In genomic region chr9:106993603-106994002, GRCh38 we compare ENCODE assay signal across 26 cellular contexts.
A peak's percentile ranks its signal among the peaks of the same experiment; 100 is the strongest.
DNase-seq lines count a peak whose midpoint lies in the region; ATAC-seq, FAIRE-seq and TF ChIP-seq lines count a peak whose summit lies in the region.
"Had no signal": no experiment of that assay in that cellular context is flagged by ENCODE, and none has a peak within 500 bp of the region (broad histone marks: within the 10 kb centered on the region; RNA-seq: fewer than 3 reads in every experiment).

No MANE protein-coding gene starts in this region.

- H3K79me2 ChIP-seq in H1 (ENCODE audit: control insufficient read depth in 1 of 2, insufficient read depth in 2 of 2, low read length in 2 of 2) = peaks cover 0 to 3% of the 10 kb centered on the region in 2 experiments; a peak in 2 of 4 replicates

- H3K27me3 ChIP-seq in H1 (replicated peaks in 1 of 4; ENCODE audit: control insufficient read depth in 3 of 4, extremely low read depth in 1 of 4, insufficient read depth in 3 of 4, low read length in 3 of 4) = no peaks in the 10 kb centered on the region
- H3K27me3 ChIP-seq: BE2C; BLaER1 treated with 17β-estradiol and CSF1 and Interleukin-3, amounts not matched to agents 10 nM and 100 nM had no signal

- H3K36me3 Mint-ChIP-seq in progenitor cell of endocrine pancreas (ENCODE audit: insufficient read depth) = peaks cover 55% of the 10 kb centered on the region
- H3K36me3 Mint-ChIP-seq in naive thymus-derived CD8-positive, alpha-beta T cell = peaks cover 0 to 3% (median 0%) of the 10 kb centered on the region in 3 donors
- H3K36me3 Mint-ChIP-seq: CD14-positive monocyte; CD8-positive, alpha-beta memory T cell had no signal

- H2BK12ac ChIP-seq in H1 (ENCODE audit: low read depth, low read length) = no peak overlapping the region

- H3K23ac ChIP-seq in H1 (ENCODE audit: insufficient read length) = no peak overlapping the region

- H3K9me3 ChIP-seq in H1 (ENCODE audit: insufficient read depth in 2 of 2, low read depth in 1 of 2, low read length in 1 of 2) = no peaks in the 10 kb centered on the region
- H3K9me3 ChIP-seq: A549, BE2C had no signal

- DNase-seq in H54 (ENCODE audit: insufficient read length, low spot score) (no peak), H1 (ENCODE audit: low read depth in 1 of 2, low spot score in 2 of 2) (no peak), progenitor cell of endocrine pancreas (ENCODE audit: low spot score, unreplicated experiment) (no peak)
- DNase-seq in naive thymus-derived CD8-positive, alpha-beta T cell = no peak
- no peak for DNase-seq in stimulated activated naive CD8-positive, alpha-beta T cell treated with anti-CD3 and anti-CD28 coated beads, Interleukin-15, amount 100 ng/mL, for 72 hours
- DNase-seq: ACHN; AML-193; BE2C; CD4-positive, alpha-beta T cell; CD8-positive, alpha-beta memory T cell; DMS 273 treated with DMSO at 0.1 percent for 48 hours; DMS79; EL; GDM1; H9; HFFc6 had no signal

- H2AK5ac ChIP-seq in H1 (ENCODE audit: low read depth, low read length) = no peak overlapping the region

- TF ChIP-seq RAD21 in H1 (IDR thresholded peaks at IDR 0.05 in 1 of 2, conservative IDR thresholded peaks at IDR 0.05 in 1 of 2; ENCODE audit: low read depth in 2 of 2, low read length in 2 of 2) = no peak

- no peak overlapping the region for H3K56ac ChIP-seq in H1 (replicated peaks; ENCODE audit: insufficient read length, low read depth, low read length)

- no peak overlapping the region for H2BK20ac ChIP-seq in H1 (ENCODE audit: low read length)

- no peaks in the 10 kb centered on the region for H3K23me2 ChIP-seq in H1 (ENCODE audit: low read depth, low read length)

- no peak overlapping the region for H3K4me3 ChIP-seq in H1 (ENCODE audit: extremely low read depth in 1 of 4, insufficient read depth in 2 of 4, low read depth in 3 of 4, low read length in 4 of 4)
- H3K4me3 ChIP-seq: A549; BLaER1 treated with 17β-estradiol and CSF1 and Interleukin-3, amounts not matched to agents 10 nM and 100 nM; GM23338 had no signal

- TF ChIP-seq POLR2A in H54 (IDR thresholded peaks at IDR 0.05; ENCODE audit: low read depth, low read length) (no peak), H1 (IDR thresholded peaks at IDR 0.05; ENCODE audit: control extremely low read depth in 1 of 2, low read depth in 2 of 2, low read length in 2 of 2) (no peak)

- POLR2A ChIA-PET in H1 (lab: Charles Lee; ENCODE audit: partially characterized antibody) = no interaction called here
- POLR2A ChIA-PET in naive thymus-derived CD8-positive, alpha-beta T cell (lab: Charles Lee) = no interaction called here

- no peak overlapping the region for H4K5ac ChIP-seq in H1 (ENCODE audit: insufficient read length, low read depth, low read length)

- no peak overlapping the region for H3K4ac ChIP-seq in H1 (replicated peaks; ENCODE audit: insufficient read length, low read depth, low read length)

- H3K18ac ChIP-seq in H1 (ENCODE audit: extremely low read depth, low read length) = no peak overlapping the region

- no peaks in the 10 kb centered on the region for H3K27me3 Mint-ChIP-seq in progenitor cell of endocrine pancreas
- peaks cover 2 to 13% (median 6%) of the 10 kb centered on the region in 5 donors for H3K27me3 Mint-ChIP-seq in naive thymus-derived CD8-positive, alpha-beta T cell
- H3K27me3 Mint-ChIP-seq in stimulated activated naive CD8-positive, alpha-beta T cell treated with anti-CD3 and anti-CD28 coated beads, Interleukin-15, amount 100 ng/mL, for 72 hours = peaks cover 11% of the 10 kb centered on the region

- no peak for TF ChIP-seq CTCF in VCaP (conservative IDR thresholded peaks at IDR 0.05)
- TF ChIP-seq CTCF in H1 (IDR thresholded peaks at IDR 0.05; ENCODE audit: control extremely low read depth in 1 of 3, insufficient read depth in 1 of 3, low read depth in 1 of 3, low read length in 3 of 3) = no peak
- TF ChIP-seq CTCF in progenitor cell of endocrine pancreas (IDR thresholded peaks at IDR 0.05; ENCODE audit: unreplicated experiment) = no peak

- peak; percentile 36 for FAIRE-seq in H54 (lab: Jason Lieb, UNC)
- FAIRE-seq in H1 (lab: Jason Lieb, UNC) = no peak
- FAIRE-seq: A549, D721Med, GM12892 had no signal

- H2BK120ac ChIP-seq in H1 (replicated peaks; ENCODE audit: low read depth, low read length) = no peak overlapping the region

- H2BK15ac ChIP-seq in H1 (ENCODE audit: low read length) = no peak overlapping the region

- no peaks in the 10 kb centered on the region for H3K4me1 Mint-ChIP-seq in progenitor cell of endocrine pancreas (ENCODE audit: low read depth)
- H3K4me1 Mint-ChIP-seq in naive thymus-derived CD8-positive, alpha-beta T cell = no peaks in the 10 kb centered on the region
- H3K4me1 Mint-ChIP-seq in stimulated activated naive CD8-positive, alpha-beta T cell treated with anti-CD3 and anti-CD28 coated beads, Interleukin-15, amount 100 ng/mL, for 72 hours = no peaks in the 10 kb centered on the region
- H3K4me1 Mint-ChIP-seq: CD14-positive monocyte; CD8-positive, alpha-beta memory T cell; GM23338 had no signal

- H3K27ac Mint-ChIP-seq in progenitor cell of endocrine pancreas = peak overlapping the region; percentile 27
- no peak overlapping the region for H3K27ac Mint-ChIP-seq in naive thymus-derived CD8-positive, alpha-beta T cell
- H3K27ac Mint-ChIP-seq in stimulated activated naive CD8-positive, alpha-beta T cell treated with anti-CD3 and anti-CD28 coated beads, Interleukin-15, amount 100 ng/mL, for 72 hours = no peak overlapping the region
- H3K27ac Mint-ChIP-seq: CD14-positive monocyte; CD4-positive, alpha-beta T cell; CD8-positive, alpha-beta memory T cell; GM23338; HFFc6 had no signal

- H4K91ac ChIP-seq in H1 (replicated peaks; ENCODE audit: insufficient read length, low read length) = no peak overlapping the region

- peaks cover 0 to 2% of the 10 kb centered on the region in 2 experiments for H4K20me1 ChIP-seq in H1 (replicated peaks in 1 of 2; ENCODE audit: control insufficient read depth in 1 of 2, insufficient read depth in 2 of 2, low read length in 2 of 2)
- H4K20me1 ChIP-seq: BLaER1 treated with 17β-estradiol and CSF1 and Interleukin-3, amounts not matched to agents 10 nM and 100 nM had no signal

- no peak overlapping the region for H3K14ac ChIP-seq in H1 (ENCODE audit: insufficient read length)

- no peak overlapping the region for H3K4me3 Mint-ChIP-seq in progenitor cell of endocrine pancreas (ENCODE audit: low read depth)
- no peak overlapping the region for H3K4me3 Mint-ChIP-seq in naive thymus-derived CD8-positive, alpha-beta T cell
- H3K4me3 Mint-ChIP-seq in stimulated activated naive CD8-positive, alpha-beta T cell treated with anti-CD3 and anti-CD28 coated beads, Interleukin-15, amount 100 ng/mL, for 72 hours = no peak overlapping the region
- H3K4me3 Mint-ChIP-seq: CD14-positive monocyte; CD4-positive, alpha-beta T cell; CD8-positive, alpha-beta memory T cell; GM23338; H9; HFFc6 had no signal

- no peak overlapping the region for H2AFZ ChIP-seq in H1 (ENCODE audit: low read length)
- H2AFZ ChIP-seq: GM23338 had no signal

- peaks cover 2 to 61% (median 28%) of the 10 kb centered on the region in 4 experiments for H3K36me3 ChIP-seq in H1 (ENCODE audit: control insufficient read depth in 2 of 4, insufficient read depth in 4 of 4, low read length in 3 of 4)

- H3K9ac ChIP-seq in H1 (replicated peaks in 1 of 4; ENCODE audit: extremely low read depth in 1 of 4, low read depth in 3 of 4, low read length in 3 of 4) = no peak overlapping the region
- H3K9ac ChIP-seq: BLaER1 treated with 17β-estradiol and CSF1 and Interleukin-3, amounts not matched to agents 10 nM and 100 nM had no signal

- WGBS in H1 (ENCODE audit: extremely low coverage in 1 of 2, insufficient coverage in 1 of 2, insufficient read length in 1 of 2, insufficient replicate concordance in 2 of 2, low coverage in 1 of 2, low lambda C conversion rate in 2 of 2, missing lambda C conversion rate in 1 of 2), 2 experiments = 95% methylated on average over 1 of the region's 1 CpG; no CpG with 5 or more reads in 1 of the 2 experiments

- no peak overlapping the region for H2BK5ac ChIP-seq in H1 (ENCODE audit: low read depth, low read length)

- no peak for ATAC-seq in naive thymus-derived CD8-positive, alpha-beta T cell
- ATAC-seq in HG03521 (IDR thresholded peaks at IDR 0.05; ENCODE audit: unreplicated experiment) = no peak
- no peak for ATAC-seq in stimulated activated naive CD8-positive, alpha-beta T cell treated with anti-CD3 and anti-CD28 coated beads, Interleukin-15, amount 100 ng/mL, for 72 hours
- ATAC-seq: A549, GM23338, HCT116 had no signal

- no peak overlapping the region for H3K4me2 ChIP-seq in H1 (ENCODE audit: insufficient read depth in 1 of 2, low read depth in 2 of 2, low read length in 2 of 2)
- H3K4me2 ChIP-seq: A549; BLaER1 treated with 17β-estradiol and CSF1 and Interleukin-3, amounts not matched to agents 10 nM and 100 nM; GM23338 had no signal

- peak overlapping the region; percentile 87 for H3K27ac ChIP-seq in VCaP
- H3K27ac ChIP-seq in H1 (ENCODE audit: low read depth, low read length) = no peak overlapping the region
- H3K27ac ChIP-seq: 22Rv1; A549; BLaER1 treated with 17β-estradiol and CSF1 and Interleukin-3, amounts not matched to agents 10 nM and 100 nM had no signal

- CTCF ChIA-PET in H1 (lab: Charles Lee; ENCODE audit: partially characterized antibody) = no interaction called here

- no peaks in the 10 kb centered on the region for H3K4me1 ChIP-seq in H1 (replicated peaks in 1 of 4; ENCODE audit: control insufficient read depth in 3 of 4, insufficient read depth in 4 of 4, low read length in 3 of 4)
- H3K4me1 ChIP-seq: A549; BE2C; BLaER1 treated with 17β-estradiol and CSF1 and Interleukin-3, amounts not matched to agents 10 nM and 100 nM had no signal

- no peaks in the 10 kb centered on the region for H3K79me1 ChIP-seq in H1 (ENCODE audit: low read depth, low read length)

- no peak overlapping the region for H4K8ac ChIP-seq in H1 (ENCODE audit: extremely low read depth, insufficient read depth, low read length)

- peaks cover 6% of the 10 kb centered on the region for H3K9me3 Mint-ChIP-seq in progenitor cell of endocrine pancreas (ENCODE audit: low read depth)
- peaks cover 0 to 19% (median 0%) of the 10 kb centered on the region in 9 donors for H3K9me3 Mint-ChIP-seq in naive thymus-derived CD8-positive, alpha-beta T cell
- H3K9me3 Mint-ChIP-seq in stimulated activated naive CD8-positive, alpha-beta T cell treated with anti-CD3 and anti-CD28 coated beads, Interleukin-15, amount 100 ng/mL, for 72 hours = peaks cover 0 to 2% of the 10 kb centered on the region in 2 donors
- H3K9me3 Mint-ChIP-seq: GM23338, H9, HFFc6 had no signal

- TF ChIP-seq EP300 in H1 (IDR thresholded peaks at IDR 0.05; ENCODE audit: borderline replicate concordance in 1 of 2, low read depth in 2 of 2, low read length in 2 of 2) = no peak

TF ChIP-seq in H1, 55 proteins besides CTCF, POLR2A, EP300 and RAD21:
- TF ChIP-seq CEBPB (IDR thresholded peaks at IDR 0.05; ENCODE audit: low read depth, low read length) (peak; percentile 38; the same call in 1 of the 2 replicates), MAFK (IDR thresholded peaks at IDR 0.05; ENCODE audit: low read depth, low read length) (no peak)
TF ChIP-seq in H1: peak in this region for 1.
